ENCODE assay signal across 16 cellular contexts in the genomic region with DNA sequence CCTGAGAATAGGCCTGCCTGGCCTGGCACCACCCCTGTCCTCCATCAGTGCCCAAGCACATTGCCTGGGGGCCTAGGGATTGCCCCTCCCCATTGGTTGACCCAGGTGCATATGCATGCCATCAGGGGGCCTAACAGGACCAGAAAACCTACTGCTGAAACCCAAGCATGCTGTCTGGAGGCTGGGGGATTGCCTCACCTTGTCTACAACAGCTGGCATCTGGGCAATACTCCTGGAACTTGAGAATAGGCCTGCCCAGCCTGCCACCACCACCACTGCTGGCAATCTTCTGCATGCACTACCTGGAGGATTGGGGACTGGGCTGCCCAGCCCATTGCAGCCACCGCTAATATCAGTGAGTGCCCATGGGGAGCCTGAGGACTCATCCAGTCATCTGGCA. TPM values are rescaled to one million over a fixed set of nuclear protein-coding genes. Genes with fewer than 3 reads are reported as not detected.
DNase-seq lines count a peak whose midpoint lies in the region; ATAC-seq and TF ChIP-seq lines count a peak whose summit lies in the region.
"Had no signal": no experiment of that assay in that cellular context is flagged by ENCODE, and none has a peak within 500 bp of the region (broad histone marks: within the 10 kb centered on the region; RNA-seq: fewer than 3 reads in every experiment).

No MANE protein-coding gene starts in this region.

- H3K9me3 ChIP-seq in SJSA1 (replicated peaks) (no peaks in the 10 kb centered on the region), fibroblast of lung (ENCODE audit: control insufficient read depth, insufficient read depth, low read depth, low read length) (no peaks in the 10 kb centered on the region), skeletal muscle satellite cell (replicated peaks; ENCODE audit: low read length) (no peaks in the 10 kb centered on the region), lower lobe of right lung (no peaks in the 10 kb centered on the region)
- H3K9me3 ChIP-seq: Peyer's patch had no signal

- no peak overlapping the region for H3K9ac ChIP-seq in fibroblast of lung (ENCODE audit: insufficient read depth, low read length)
- H3K9ac ChIP-seq in skeletal muscle satellite cell (ENCODE audit: low read depth, low read length), result peak overlapping the region; percentile 63
- H3K9ac ChIP-seq: KMS-11 had no signal

- no peak overlapping the region for H3K4me3 Mint-ChIP-seq in HFFc6
- H3K4me3 Mint-ChIP-seq: CD4-positive, alpha-beta memory T cell had no signal

- DNase-seq in HFFc6 (no peak), SJSA1 (ENCODE audit: low read depth in 1 of 2, low spot score in 2 of 2) (no peak), fibroblast of lung (ENCODE audit: low read depth in 2 of 2) (no peak), Right ventricle myocardium inferior (ENCODE audit: missing footprints) (no peak), lower lobe of right lung (no peak)
- DNase-seq: Calu3; CD4-positive, alpha-beta memory T cell; DMS53; NCI-H1436; NCI-H2029 treated with DMSO at 0.1 percent for 48 hours; NCI-H510A treated with DMSO at 0.1 percent for 48 hours; Peyer's patch; SHP77 treated with DMSO at 0.1 percent for 48 hours had no signal

- TF ChIP-seq CTCF in HFFc6 (IDR thresholded peaks at IDR 0.05) (no peak), fibroblast of lung (conservative IDR thresholded peaks at IDR 0.05 in 1 of 2, IDR thresholded peaks at IDR 0.05 in 1 of 2; ENCODE audit: low read depth in 1 of 2, low read length in 2 of 2) (no peak), lower lobe of right lung (IDR thresholded peaks at IDR 0.05) (no peak)

- H3K4me2 ChIP-seq in fibroblast of lung (ENCODE audit: extremely low read depth, insufficient read depth, low read length) (no peak overlapping the region), skeletal muscle satellite cell (ENCODE audit: low read length) (no peak overlapping the region)
- H3K4me2 ChIP-seq: KMS-11 had no signal

- no peak for ATAC-seq in Right ventricle myocardium inferior
- ATAC-seq in GM21526 (IDR thresholded peaks at IDR 0.05; ENCODE audit: low FRiP score, unreplicated experiment), result no peak
- no peak for ATAC-seq in lower lobe of right lung

- H3K27me3 ChIP-seq in SJSA1 (replicated peaks) (no peaks in the 10 kb centered on the region), fibroblast of lung (ENCODE audit: control insufficient read depth, insufficient read depth, low read length) (no peaks in the 10 kb centered on the region), skeletal muscle satellite cell (ENCODE audit: control insufficient read depth, insufficient read depth, low read length) (no peaks in the 10 kb centered on the region), lower lobe of right lung (ENCODE audit: low read depth) (no peaks in the 10 kb centered on the region)
- H3K27me3 ChIP-seq: Peyer's patch had no signal

- H3K27ac ChIP-seq in SJSA1 (peak overlapping the region; percentile 100; the same call in 1 of the 2 replicates), fibroblast of lung (ENCODE audit: insufficient read depth, low read length) (peak overlapping the region; percentile 99), lower lobe of right lung (no peak overlapping the region)
- H3K27ac ChIP-seq: KMS-11, Peyer's patch had no signal

- no peaks in the 10 kb centered on the region for H4K20me1 ChIP-seq in fibroblast of lung (ENCODE audit: control insufficient read depth, extremely low read depth, insufficient read depth, low read length)

- H3K4me1 ChIP-seq in SJSA1 (replicated peaks) (peaks cover 68% of the 10 kb centered on the region), fibroblast of lung (ENCODE audit: control insufficient read depth, extremely low read depth, insufficient read depth, low read length) (peaks cover 28% of the 10 kb centered on the region), skeletal muscle satellite cell (ENCODE audit: control insufficient read depth, insufficient read depth, low read length) (peaks cover 70% of the 10 kb centered on the region), lower lobe of right lung (peaks cover 26% of the 10 kb centered on the region)

- H3K27ac Mint-ChIP-seq in HFFc6, result peak overlapping the region; percentile 99
- H3K27ac Mint-ChIP-seq: CD4-positive, alpha-beta memory T cell had no signal

- peaks cover 16% of the 10 kb centered on the region for H3K27me3 Mint-ChIP-seq in HFFc6 (ENCODE audit: insufficient read depth)

- H2AFZ ChIP-seq in fibroblast of lung (ENCODE audit: low read length), result no peak overlapping the region

- H3K36me3 Mint-ChIP-seq in HFFc6 (ENCODE audit: low read depth), result peaks cover 60% of the 10 kb centered on the region

- H3K36me3 ChIP-seq in SJSA1 (peaks cover 9% of the 10 kb centered on the region), fibroblast of lung (ENCODE audit: control insufficient read depth, insufficient read depth, low read length) (no peaks in the 10 kb centered on the region), skeletal muscle satellite cell (ENCODE audit: insufficient read depth, low read length) (peaks cover 9% of the 10 kb centered on the region), lower lobe of right lung (no peaks in the 10 kb centered on the region)
- H3K36me3 ChIP-seq: Peyer's patch had no signal

- intact Hi-C loops in Right ventricle myocardium inferior (cut with DNase I), result no loop called here
- intact Hi-C loops in lower lobe of right lung (cut with DNase I), result no loop called here

- peaks cover 96% of the 10 kb centered on the region for H3K4me1 Mint-ChIP-seq in HFFc6 (ENCODE audit: low read depth)

- no peak overlapping the region for H3K4me3 ChIP-seq in SJSA1
- H3K4me3 ChIP-seq in fibroblast of lung (replicated peaks in 1 of 4; ENCODE audit: control extremely low read depth in 1 of 4, insufficient read depth in 1 of 4, low read depth in 3 of 4, low read length in 4 of 4), result no peak overlapping the region
- no peak overlapping the region for H3K4me3 ChIP-seq in skeletal muscle satellite cell (ENCODE audit: low read length)
- H3K4me3 ChIP-seq in lower lobe of right lung, result no peak overlapping the region
- H3K4me3 ChIP-seq: Peyer's patch had no signal

- H3K9me3 Mint-ChIP-seq in HFFc6, result peaks cover 23% of the 10 kb centered on the region

- peaks cover 23% of the 10 kb centered on the region for H3K79me2 ChIP-seq in fibroblast of lung (ENCODE audit: control insufficient read depth, insufficient read depth, low read length)

RNA-seq across cellular contexts. Expression of a gene that starts 56.1 kb away (rescaled TPM):
- 10 to 100 TPM; 33.4 to 45.6 (median 39.2) TPM for total RNA-seq in HFFc6 (2021; fragmentation: NEBNext Ultra II Directional; extraction: Animal tissue kit (Norgen Biotek cat#: 25700))
- 26.8 and 31.9 TPM in 2 replicates for total RNA-seq in SJSA1 (2014; rRNA removed; shearing (Covaris generic))
- total RNA-seq in fibroblast of lung (21.3 and 30.2 TPM in 2 replicates), Right ventricle myocardium inferior (8.6 TPM), lower lobe of right lung (27.4 TPM)
- polyA plus RNA-seq in fibroblast of lung, result 18.8 and 20.1 TPM in 2 replicates
- 20.1 and 20.2 TPM in 2 replicates for polyA plus RNA-seq in fibroblast of lung (2012)
- 13.4 and 17.8 TPM in 2 replicates for polyA minus RNA-seq in fibroblast of lung (ENCODE audit: low replicate concordance)
- 31.7 and 38.4 TPM in 2 replicates for total RNA-seq in skeletal muscle satellite cell (2012; rRNA removed)
